Comparison of ENCODE assay signal across 19 cellular contexts in the genomic region with DNA sequence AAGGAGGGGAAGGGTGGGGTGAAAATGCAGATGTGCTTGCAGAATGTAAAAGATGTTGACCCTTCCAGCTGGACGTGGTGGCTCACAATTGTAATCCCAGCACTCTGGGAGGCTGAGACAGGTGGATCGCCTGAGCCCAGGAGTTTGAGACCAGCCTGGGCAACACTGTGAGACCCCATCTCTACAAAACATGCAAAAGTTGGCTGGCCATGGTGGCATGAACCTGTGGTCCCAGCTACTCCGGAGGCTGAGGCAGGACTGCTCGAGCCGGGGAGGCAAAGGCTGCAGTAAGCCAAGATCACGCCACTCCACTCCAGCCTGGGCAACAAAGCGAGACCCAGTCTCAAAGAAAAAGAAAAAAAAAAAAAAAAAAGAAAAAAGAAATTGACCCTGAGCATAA. TPM values are rescaled to one million over a fixed set of nuclear protein-coding genes. Genes with fewer than 3 reads are reported as not detected.
A peak's percentile ranks its signal among the peaks of the same experiment; 100 is the strongest.
DNase-seq lines count a peak whose midpoint lies in the region; ATAC-seq, FAIRE-seq and TF ChIP-seq lines count a peak whose summit lies in the region.
"Had no signal": no experiment of that assay in that cellular context is flagged by ENCODE, and none has a peak within 500 bp of the region (broad histone marks: within the 10 kb centered on the region; RNA-seq: fewer than 3 reads in every experiment).

No MANE protein-coding gene starts in this region.

- H3K79me2 ChIP-seq in PC-9 (ENCODE audit: low read depth) = no peaks in the 10 kb centered on the region
- H3K79me2 ChIP-seq in endothelial cell of umbilical vein (ENCODE audit: control insufficient read depth, insufficient read depth, low read length) = no peaks in the 10 kb centered on the region

- H3K9ac ChIP-seq in endothelial cell of umbilical vein (replicated peaks; ENCODE audit: extremely low read depth, insufficient read depth, low read length) = no peak overlapping the region

- H3K9me3 ChIP-seq in PC-9 (ENCODE audit: insufficient read depth, low read depth) (peaks cover 2% of the 10 kb centered on the region; the same call in 1 of the 2 replicates), endothelial cell of umbilical vein (replicated peaks; ENCODE audit: control insufficient read depth, insufficient read depth, low read length) (no peaks in the 10 kb centered on the region)
- H3K9me3 ChIP-seq: BE2C had no signal

- H2AFZ ChIP-seq in PC-9 = no peak overlapping the region
- H2AFZ ChIP-seq in endothelial cell of umbilical vein (ENCODE audit: low read depth, low read length) = no peak overlapping the region

- CTCF ChIA-PET in PC-9 (lab: Charles Lee) (no interaction called here), WTC11 (lab: Charles Lee) (interaction anchor here (2.0 kb wide), 1 partner anchor 79 kb away, joined by 6 read pairs; no protein-coding TSS in a partner anchor), endothelial cell of umbilical vein (lab: Charles Lee) (interaction anchor here (1.5 kb wide), 1 partner anchor 321 kb away, joined by 4 read pairs; no protein-coding TSS in a partner anchor)

- H3K27ac Mint-ChIP-seq in WTC11 = no peak overlapping the region
- H3K27ac Mint-ChIP-seq: CD4-positive, CD25-positive, alpha-beta regulatory T cell had no signal

- no peaks in the 10 kb centered on the region for H3K27me3 Mint-ChIP-seq in WTC11 (ENCODE audit: low read depth)
- H3K27me3 Mint-ChIP-seq: CD4-positive, CD25-positive, alpha-beta regulatory T cell; CD8-positive, alpha-beta memory T cell had no signal

- dilution Hi-C loops in endothelial cell of umbilical vein (cut with MboI; ENCODE audit: extremely low pct_ligation_motif_present, low sequenced_read_pairs) = no loop called here

- H3F3A ChIP-seq in PC-9 (ENCODE audit: insufficient read depth, low read depth) = no peaks in the 10 kb centered on the region; the same call in 1 of the 2 replicates

- DNase-seq in PC-9 (no peak), WTC11 (ENCODE audit: low spot score) (no peak), endothelial cell of umbilical vein (ENCODE audit: low read depth, low spot score) (no peak), GM12891 (ENCODE audit: insufficient read length, low spot score) (no peak)
- DNase-seq: ACHN; BE2C; CD4-positive, CD25-positive, alpha-beta regulatory T cell; CD8-positive, alpha-beta memory T cell; COR-L47; DMS153; DMS79; GDM1; H9 had no signal

- TF ChIP-seq CTCF in PC-9 (conservative IDR thresholded peaks at IDR 0.05) (no peak), WTC11 (IDR thresholded peaks at IDR 0.05) (no peak), endothelial cell of umbilical vein (IDR thresholded peaks at IDR 0.05; ENCODE audit: extremely low read depth in 1 of 2, insufficient read depth in 1 of 2, low read depth in 1 of 2, low read length in 2 of 2) (no peak)

- no peak for FAIRE-seq in endothelial cell of umbilical vein (lab: Jason Lieb, UNC)
- FAIRE-seq in GM12891 (lab: Jason Lieb, UNC) = no peak
- FAIRE-seq: A204.1, H1 had no signal

- H4K20me1 ChIP-seq in PC-9 (ENCODE audit: insufficient read depth) (no peaks in the 10 kb centered on the region), endothelial cell of umbilical vein (replicated peaks; ENCODE audit: control insufficient read depth, extremely low read depth, insufficient read depth, low read length) (no peaks in the 10 kb centered on the region)

- ATAC-seq in WTC11 = no peak
- no peak for ATAC-seq in HG03460 (IDR thresholded peaks at IDR 0.05; ENCODE audit: unreplicated experiment)
- ATAC-seq in GM21723 (IDR thresholded peaks at IDR 0.05; ENCODE audit: unreplicated experiment) = no peak

- TF ChIP-seq POLR2A in endothelial cell of umbilical vein (IDR thresholded peaks at IDR 0.05; ENCODE audit: low read depth, low read length) (no peak), GM12891 (IDR thresholded peaks at IDR 0.05; ENCODE audit: low read depth, low read length) (no peak)

- H3K4me1 ChIP-seq in PC-9 (replicated peaks; ENCODE audit: insufficient read depth) = no peaks in the 10 kb centered on the region
- peaks cover 4% of the 10 kb centered on the region for H3K4me1 ChIP-seq in endothelial cell of umbilical vein (ENCODE audit: control insufficient read depth, extremely low read depth, insufficient read depth, low read length)
- H3K4me1 ChIP-seq: BE2C had no signal

- intact Hi-C loops in PC-9 (cut with micrococcal nuclease; ENCODE audit: unreplicated experiment) = no loop called here
- intact Hi-C loops in endothelial cell of umbilical vein (cut with micrococcal nuclease) = no loop called here

- H3K9me3 Mint-ChIP-seq in WTC11 = peaks cover 4% of the 10 kb centered on the region

- H3K4me2 ChIP-seq in PC-9 = no peak overlapping the region
- H3K4me2 ChIP-seq in endothelial cell of umbilical vein (ENCODE audit: insufficient read depth, low read length) = no peak overlapping the region

- H3K27ac ChIP-seq in PC-9 = no peak overlapping the region
- no peak overlapping the region for H3K27ac ChIP-seq in endothelial cell of umbilical vein (ENCODE audit: insufficient read depth, low read depth, low read length)

- no peak overlapping the region for H3K4me3 Mint-ChIP-seq in WTC11
- H3K4me3 Mint-ChIP-seq: CD4-positive, CD25-positive, alpha-beta regulatory T cell; CD8-positive, alpha-beta memory T cell; H9 had no signal

- H3K36me3 ChIP-seq in PC-9 (ENCODE audit: low read depth) = peaks cover 4% of the 10 kb centered on the region; the same call in 1 of the 2 replicates
- peaks cover 13 to 32% of the 10 kb centered on the region in 2 experiments for H3K36me3 ChIP-seq in endothelial cell of umbilical vein (ENCODE audit: control insufficient read depth in 2 of 2, extremely low read depth in 1 of 2, insufficient read depth in 2 of 2, low read length in 2 of 2)

- POLR2A ChIA-PET in PC-9 (lab: Charles Lee; ENCODE audit: unreplicated experiment) = no interaction called here
- POLR2A ChIA-PET in WTC11 (lab: Charles Lee) = no interaction called here
- POLR2A ChIA-PET in endothelial cell of umbilical vein (lab: Charles Lee) = no interaction called here

- no peaks in the 10 kb centered on the region for H3K9me2 ChIP-seq in PC-9 (ENCODE audit: insufficient read depth)

- H3K27me3 ChIP-seq in PC-9 (ENCODE audit: insufficient read depth, low read depth) (no peaks in the 10 kb centered on the region), endothelial cell of umbilical vein (ENCODE audit: control insufficient read depth in 2 of 2, insufficient read depth in 2 of 2, low read length in 2 of 2) (no peaks in the 10 kb centered on the region)
- H3K27me3 ChIP-seq: BE2C had no signal

- TSS peak; percentile 53 for BruUV-seq in PC-9 (replicated peaks; lab: Mats Ljungman, UMichigan)
- BruUV-seq in endothelial cell of umbilical vein (replicated peaks; lab: Mats Ljungman, UMichigan) = TSS peak; percentile 75

- H3K36me3 Mint-ChIP-seq in WTC11 = peaks cover 56% of the 10 kb centered on the region

- H3K9me1 ChIP-seq in endothelial cell of umbilical vein (replicated peaks; ENCODE audit: control insufficient read depth, extremely low read depth, insufficient read depth, low read length) = no peaks in the 10 kb centered on the region

- peaks cover 12% of the 10 kb centered on the region for H3K4me1 Mint-ChIP-seq in WTC11
- H3K4me1 Mint-ChIP-seq: CD4-positive, CD25-positive, alpha-beta regulatory T cell; CD8-positive, alpha-beta memory T cell had no signal

- H3K4me3 ChIP-seq in PC-9 (no peak overlapping the region), endothelial cell of umbilical vein (replicated peaks in 1 of 3; ENCODE audit: insufficient read depth in 1 of 3, low read depth in 1 of 3, low read length in 3 of 3) (no peak overlapping the region)

RNA-seq across cellular contexts. Expression of a gene that starts 17.8 kb away (rescaled TPM):
- total RNA-seq in PC-9 (2021) = 0.63 and 0.73 TPM in 2 replicates
- 29.1 to 37.5 TPM (median 35.9 TPM) in 3 replicates for total RNA-seq in WTC11 (2021)
- not detected in 2 replicates for total RNA-seq in endothelial cell of umbilical vein
- polyA plus RNA-seq in endothelial cell of umbilical vein = 0.06 TPM in 1 of 2 replicates, not detected in the other
- not detected in 2 replicates for polyA plus RNA-seq in endothelial cell of umbilical vein (2011; cell fraction: cytosol; rRNA removed)
- not detected in 2 replicates for polyA plus RNA-seq in endothelial cell of umbilical vein (2011; cell fraction: nucleus; rRNA removed)
- not detected in 2 replicates for polyA plus RNA-seq in endothelial cell of umbilical vein (2012)
- polyA minus RNA-seq in endothelial cell of umbilical vein = 0.06 TPM in 1 of 2 replicates, not detected in the other
- polyA minus RNA-seq in endothelial cell of umbilical vein (2011; cell fraction: cytosol; rRNA and poly(A)+ RNA removed) = not detected
- not detected in 2 replicates for polyA minus RNA-seq in endothelial cell of umbilical vein (2011; cell fraction: nucleus; rRNA and poly(A)+ RNA removed)
- polyA plus RNA-seq in GM12891 (2012; ENCODE audit: low read depth, missing spikeins) = 0.15 TPM
- total RNA-seq: CD4-positive, CD25-positive, alpha-beta regulatory T cell; Daoy; HT-29 had no signal
- polyA plus RNA-seq: CD4-positive, CD25-positive, alpha-beta regulatory T cell; CD8-positive, alpha-beta memory T cell had no signal

RNA-seq across cellular contexts. Expression of a gene that starts 18.8 kb away (rescaled TPM):
- total RNA-seq in PC-9 (2021) (307 and 340 TPM in 2 replicates), WTC11 (2021) (173 to 179 TPM (median 176 TPM) in 3 replicates), endothelial cell of umbilical vein (128 and 138 TPM in 2 replicates)
- 82.1 and 85.5 TPM in 2 replicates for polyA plus RNA-seq in endothelial cell of umbilical vein
- polyA plus RNA-seq in endothelial cell of umbilical vein (2011; cell fraction: cytosol; rRNA removed) = 79.5 and 80.1 TPM in 2 replicates
- 62.2 and 67.8 TPM in 2 replicates for polyA plus RNA-seq in endothelial cell of umbilical vein (2011; cell fraction: nucleus; rRNA removed)
- 133 and 141 TPM in 2 replicates for polyA plus RNA-seq in endothelial cell of umbilical vein (2012)
- 68.4 and 72.1 TPM in 2 replicates for polyA minus RNA-seq in endothelial cell of umbilical vein
- polyA minus RNA-seq in endothelial cell of umbilical vein (2011; cell fraction: cytosol; rRNA and poly(A)+ RNA removed) = 20.2 TPM
- 29.8 and 33.1 TPM in 2 replicates for polyA minus RNA-seq in endothelial cell of umbilical vein (2011; cell fraction: nucleus; rRNA and poly(A)+ RNA removed)
- polyA plus RNA-seq in GM12891 (2012; ENCODE audit: low read depth, missing spikeins) = 65.0 TPM

RNA-seq across cellular contexts. Expression of a gene that starts 19.8 kb away (rescaled TPM):
- total RNA-seq in PC-9 (2021) (31.9 and 37.2 TPM in 2 replicates), WTC11 (2021) (35.5 to 37.3 TPM (median 37.2 TPM) in 3 replicates), endothelial cell of umbilical vein (23.7 and 28.0 TPM in 2 replicates)
- polyA plus RNA-seq in endothelial cell of umbilical vein = 17.9 and 21.8 TPM in 2 replicates
- 14.4 and 15.9 TPM in 2 replicates for polyA plus RNA-seq in endothelial cell of umbilical vein (2011; cell fraction: cytosol; rRNA removed)
- polyA plus RNA-seq in endothelial cell of umbilical vein (2011; cell fraction: nucleus; rRNA removed) = 16.5 and 16.7 TPM in 2 replicates
- 13.6 and 19.2 TPM in 2 replicates for polyA plus RNA-seq in endothelial cell of umbilical vein (2012)
- polyA minus RNA-seq in endothelial cell of umbilical vein = 7.9 and 8.9 TPM in 2 replicates
- 23.6 TPM for polyA minus RNA-seq in endothelial cell of umbilical vein (2011; cell fraction: cytosol; rRNA and poly(A)+ RNA removed)
- polyA minus RNA-seq in endothelial cell of umbilical vein (2011; cell fraction: nucleus; rRNA and poly(A)+ RNA removed) = 4.6 and 4.7 TPM in 2 replicates
- polyA plus RNA-seq in GM12891 (2012; ENCODE audit: low read depth, missing spikeins) = 14.5 TPM

RNA-seq across cellular contexts. Expression of a gene that starts 36.5 kb away (rescaled TPM):
- total RNA-seq in PC-9 (2021) (1.5 and 1.6 TPM in 2 replicates), WTC11 (2021) (14.3 to 14.7 TPM (median 14.5 TPM) in 3 replicates), endothelial cell of umbilical vein (1.1 and 1.4 TPM in 2 replicates)
- polyA plus RNA-seq in endothelial cell of umbilical vein = 2.9 and 3.1 TPM in 2 replicates
- 1.2 and 1.3 TPM in 2 replicates for polyA plus RNA-seq in endothelial cell of umbilical vein (2011; cell fraction: cytosol; rRNA removed)
- polyA plus RNA-seq in endothelial cell of umbilical vein (2011; cell fraction: nucleus; rRNA removed) = 2.0 TPM in 2 replicates
- polyA plus RNA-seq in endothelial cell of umbilical vein (2012) = 2.1 and 4.1 TPM in 2 replicates
- 2.0 and 2.9 TPM in 2 replicates for polyA minus RNA-seq in endothelial cell of umbilical vein
- not detected for polyA minus RNA-seq in endothelial cell of umbilical vein (2011; cell fraction: cytosol; rRNA and poly(A)+ RNA removed)
- 0.34 and 0.53 TPM in 2 replicates for polyA minus RNA-seq in endothelial cell of umbilical vein (2011; cell fraction: nucleus; rRNA and poly(A)+ RNA removed)
- polyA plus RNA-seq in GM12891 (2012; ENCODE audit: low read depth, missing spikeins) = not detected
- total RNA-seq: CD4-positive, CD25-positive, alpha-beta regulatory T cell; CD8-positive, alpha-beta memory T cell; HT-29 had no signal
- polyA plus RNA-seq: CD4-positive, CD25-positive, alpha-beta regulatory T cell; CD8-positive, alpha-beta memory T cell had no signal

RNA-seq across cellular contexts. Expression of a gene that starts 38.5 kb away (rescaled TPM):
- 0.52 and 1.0 TPM in 2 replicates for total RNA-seq in PC-9 (2021)
- 0.83 to 1.2 TPM (median 1.1 TPM) in 3 replicates for total RNA-seq in WTC11 (2021)
- not detected in 2 replicates for total RNA-seq in endothelial cell of umbilical vein
- 0.32 and 0.51 TPM in 2 replicates for polyA plus RNA-seq in endothelial cell of umbilical vein
- polyA plus RNA-seq in endothelial cell of umbilical vein (2011; cell fraction: cytosol; rRNA removed) = 0.26 and 0.30 TPM in 2 replicates
- 0.78 and 0.99 TPM in 2 replicates for polyA plus RNA-seq in endothelial cell of umbilical vein (2011; cell fraction: nucleus; rRNA removed)
- polyA plus RNA-seq in endothelial cell of umbilical vein (2012) = 0.41 and 0.44 TPM in 2 replicates
- polyA minus RNA-seq in endothelial cell of umbilical vein = not detected in 2 replicates
- polyA minus RNA-seq in endothelial cell of umbilical vein (2011; cell fraction: cytosol; rRNA and poly(A)+ RNA removed) = not detected
- polyA minus RNA-seq in endothelial cell of umbilical vein (2011; cell fraction: nucleus; rRNA and poly(A)+ RNA removed) = not detected in 2 replicates
- polyA plus RNA-seq in GM12891 (2012; ENCODE audit: low read depth, missing spikeins) = 0.10 TPM
- total RNA-seq: CD4-positive, CD25-positive, alpha-beta regulatory T cell; CD8-positive, alpha-beta memory T cell; HT-29 had no signal
- polyA plus RNA-seq: CD4-positive, CD25-positive, alpha-beta regulatory T cell; CD8-positive, alpha-beta memory T cell had no signal

Comparison
In these comparisons a context has a peak if more than half of its experiments do, and no peak if none do; other contexts are left out.
1. RNA of a gene that starts 17.8 kb away (total RNA-seq): 29.1 to 37.5 TPM in WTC11; 0.63 to 0.73 TPM in PC-9 and not detected in endothelial cell of umbilical vein; every median in the first group is over 10 times any median in the second.